1 cellular context compared by ENCODE assay signal in the genomic region with DNA sequence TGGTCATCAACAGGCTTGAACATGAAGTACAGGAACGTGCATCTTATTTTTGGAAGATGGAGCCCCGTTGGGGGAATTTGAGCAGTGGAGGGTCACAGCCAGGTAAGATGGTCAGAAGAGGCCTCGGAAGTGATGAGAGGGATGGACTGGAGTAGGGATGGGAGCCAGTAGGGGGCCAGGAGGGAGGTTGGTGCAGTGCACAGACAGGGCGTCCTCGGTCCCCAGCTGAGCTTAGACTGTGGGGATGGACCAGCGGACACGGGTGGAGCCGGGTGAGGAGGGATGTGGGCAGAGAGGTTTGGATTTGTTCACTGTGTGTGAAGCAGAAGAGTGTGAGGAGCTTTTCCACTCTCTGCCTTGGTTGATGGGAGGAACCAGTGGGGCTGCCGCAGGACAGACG.
A peak's percentile ranks its signal among the peaks of the same experiment; 100 is the strongest.
TF ChIP-seq lines count a peak whose summit lies in the region.

No MANE protein-coding gene starts in this region.

TF ChIP-seq in GM12878, 131 proteins besides CTCF, POLR2A, EP300 and RAD21:
- TF ChIP-seq SREBF2 (IDR thresholded peaks at IDR 0.05; ENCODE audit: low read length) (no peak), YY1 (IDR thresholded peaks at IDR 0.05; ENCODE audit: low read depth, low read length) (0 out of 2 replicates have a peak, but pooled peaks have one; percentile 3)
